1 cellular context compared by ENCODE assay signal in the genomic region with DNA sequence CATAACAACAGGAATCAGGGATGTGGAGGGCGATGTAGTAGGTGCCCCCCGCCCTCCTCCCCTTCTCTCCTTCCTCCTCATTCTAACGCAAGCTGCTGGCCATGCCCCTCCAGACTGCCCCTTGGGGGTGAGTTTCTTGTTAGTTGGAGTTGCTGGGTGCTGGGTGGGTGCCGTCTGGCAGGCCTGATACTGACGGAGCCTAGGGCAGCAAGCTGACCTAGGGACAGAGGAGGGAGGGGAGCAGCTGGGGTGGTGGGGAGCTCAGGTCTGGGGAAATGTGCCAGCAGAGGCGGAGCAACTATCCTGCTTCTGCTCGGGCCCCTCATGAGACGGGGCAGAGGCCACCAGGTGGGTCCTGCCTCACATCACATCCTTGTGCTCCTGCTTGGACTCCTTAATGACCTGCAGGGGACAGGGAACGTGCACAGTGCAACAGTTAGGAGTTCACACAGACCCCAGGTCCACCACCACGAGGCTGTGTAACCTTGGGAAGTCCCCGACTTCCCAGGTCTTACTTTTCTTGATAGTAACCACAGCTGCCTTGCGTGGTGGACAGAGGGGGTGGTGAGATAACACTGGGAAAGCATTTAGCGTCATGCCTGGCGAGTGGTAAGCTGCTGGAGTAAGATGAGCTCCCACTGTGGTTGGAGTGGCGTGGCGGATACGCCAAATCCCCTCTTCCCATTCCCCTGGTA.
TF ChIP-seq lines count a peak whose summit lies in the region.

No MANE protein-coding gene starts in this region.

TF ChIP-seq in K562, 482 proteins besides CTCF, POLR2A, EP300 and RAD21 (continued from another document and continues in another):
- TF ChIP-seq, protein P1, sequence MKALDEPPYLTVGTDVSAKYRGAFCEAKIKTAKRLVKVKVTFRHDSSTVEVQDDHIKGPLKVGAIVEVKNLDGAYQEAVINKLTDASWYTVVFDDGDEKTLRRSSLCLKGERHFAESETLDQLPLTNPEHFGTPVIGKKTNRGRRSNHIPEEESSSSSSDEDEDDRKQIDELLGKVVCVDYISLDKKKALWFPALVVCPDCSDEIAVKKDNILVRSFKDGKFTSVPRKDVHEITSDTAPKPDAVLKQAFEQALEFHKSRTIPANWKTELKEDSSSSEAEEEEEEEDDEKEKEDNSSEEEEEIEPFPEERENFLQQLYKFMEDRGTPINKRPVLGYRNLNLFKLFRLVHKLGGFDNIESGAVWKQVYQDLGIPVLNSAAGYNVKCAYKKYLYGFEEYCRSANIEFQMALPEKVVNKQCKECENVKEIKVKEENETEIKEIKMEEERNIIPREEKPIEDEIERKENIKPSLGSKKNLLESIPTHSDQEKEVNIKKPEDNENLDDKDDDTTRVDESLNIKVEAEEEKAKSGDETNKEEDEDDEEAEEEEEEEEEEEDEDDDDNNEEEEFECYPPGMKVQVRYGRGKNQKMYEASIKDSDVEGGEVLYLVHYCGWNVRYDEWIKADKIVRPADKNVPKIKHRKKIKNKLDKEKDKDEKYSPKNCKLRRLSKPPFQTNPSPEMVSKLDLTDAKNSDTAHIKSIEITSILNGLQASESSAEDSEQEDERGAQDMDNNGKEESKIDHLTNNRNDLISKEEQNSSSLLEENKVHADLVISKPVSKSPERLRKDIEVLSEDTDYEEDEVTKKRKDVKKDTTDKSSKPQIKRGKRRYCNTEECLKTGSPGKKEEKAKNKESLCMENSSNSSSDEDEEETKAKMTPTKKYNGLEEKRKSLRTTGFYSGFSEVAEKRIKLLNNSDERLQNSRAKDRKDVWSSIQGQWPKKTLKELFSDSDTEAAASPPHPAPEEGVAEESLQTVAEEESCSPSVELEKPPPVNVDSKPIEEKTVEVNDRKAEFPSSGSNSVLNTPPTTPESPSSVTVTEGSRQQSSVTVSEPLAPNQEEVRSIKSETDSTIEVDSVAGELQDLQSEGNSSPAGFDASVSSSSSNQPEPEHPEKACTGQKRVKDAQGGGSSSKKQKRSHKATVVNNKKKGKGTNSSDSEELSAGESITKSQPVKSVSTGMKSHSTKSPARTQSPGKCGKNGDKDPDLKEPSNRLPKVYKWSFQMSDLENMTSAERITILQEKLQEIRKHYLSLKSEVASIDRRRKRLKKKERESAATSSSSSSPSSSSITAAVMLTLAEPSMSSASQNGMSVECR (CRISPR knock-in tag; IDR thresholded peaks at IDR 0.05) = 0 out of 2 replicates have a peak, but pooled peaks have one; percentile 20
- TF ChIP-seq, protein P2, sequence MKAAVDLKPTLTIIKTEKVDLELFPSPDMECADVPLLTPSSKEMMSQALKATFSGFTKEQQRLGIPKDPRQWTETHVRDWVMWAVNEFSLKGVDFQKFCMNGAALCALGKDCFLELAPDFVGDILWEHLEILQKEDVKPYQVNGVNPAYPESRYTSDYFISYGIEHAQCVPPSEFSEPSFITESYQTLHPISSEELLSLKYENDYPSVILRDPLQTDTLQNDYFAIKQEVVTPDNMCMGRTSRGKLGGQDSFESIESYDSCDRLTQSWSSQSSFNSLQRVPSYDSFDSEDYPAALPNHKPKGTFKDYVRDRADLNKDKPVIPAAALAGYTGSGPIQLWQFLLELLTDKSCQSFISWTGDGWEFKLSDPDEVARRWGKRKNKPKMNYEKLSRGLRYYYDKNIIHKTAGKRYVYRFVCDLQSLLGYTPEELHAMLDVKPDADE (conservative IDR thresholded peaks at IDR 0.05; ENCODE audit: control insufficient read depth, low read depth, low read length) = 0 out of 2 replicates have a peak, but pooled peaks have one; percentile 33
- TF ChIP-seq POLR2AphosphoS5 (IDR thresholded peaks at IDR 0.05; ENCODE audit: control insufficient read depth, insufficient read depth, low read depth, low read length) (0 out of 2 replicates have a peak, but pooled peaks have one; percentile 44), NFIC (IDR thresholded peaks at IDR 0.05) (peak; percentile 35; the same call in 1 of the 2 replicates), PHF8 (IDR thresholded peaks at IDR 0.05; ENCODE audit: borderline replicate concordance, low read length) (peak; percentile 25; the same call in 1 of the 2 replicates), COPS2 (conservative IDR thresholded peaks at IDR 0.05) (no peak), TAL1 (IDR thresholded peaks at IDR 0.05) (peak; percentile 68), MEF2A (IDR thresholded peaks at IDR 0.05; ENCODE audit: control insufficient read depth, low read depth, low read length) (no peak), YBX1 (IDR thresholded peaks at IDR 0.05) (no peak), ZNF583 (CRISPR knock-in tag; IDR thresholded peaks at IDR 0.05) (no peak; the same call in 1 of the 2 replicates), MBD2 (IDR thresholded peaks at IDR 0.05; ENCODE audit: borderline replicate concordance, low read depth) (0 out of 2 replicates have a peak, but pooled peaks have one; percentile 49), CTBP1 (IDR thresholded peaks at IDR 0.05; ENCODE audit: borderline replicate concordance) (peak; percentile 62), SREBF2 (CRISPR knock-in tag; IDR thresholded peaks at IDR 0.05) (no peak), NCOR1 (IDR thresholded peaks at IDR 0.05) (peak; percentile 68; the same call in 1 of the 2 replicates), CBFA2T3 (IDR thresholded peaks at IDR 0.05) (peak; percentile 88), DMBX1 (CRISPR knock-in tag; IDR thresholded peaks at IDR 0.05; ENCODE audit: borderline replicate concordance) (peak; percentile 57; the same call in 1 of the 2 replicates), SMARCA4 (IDR thresholded peaks at IDR 0.05) (peak; percentile 66), MYC (IDR thresholded peaks at IDR 0.05; ENCODE audit: low read depth, low read length) (peak; percentile 43; the same call in 1 of the 2 replicates), MYC (CRISPR knock-in tag; IDR thresholded peaks at IDR 0.05; ENCODE audit: borderline replicate concordance, low read depth) (no peak), SETDB1 (IDR thresholded peaks at IDR 0.05; ENCODE audit: low read length) (no peak), GABPB1 (CRISPR knock-in tag; IDR thresholded peaks at IDR 0.05) (no peak), HNRNPLL (IDR thresholded peaks at IDR 0.05; ENCODE audit: low read depth, low read length, poor library complexity, severe bottlenecking) (peak; percentile 85), GTF2F1 (IDR thresholded peaks at IDR 0.05; ENCODE audit: low read depth, low read length) (no peak), XRCC5 (IDR thresholded peaks at IDR 0.05; ENCODE audit: low read depth, low read length) (no peak), SMAD4 (CRISPR knock-in tag; conservative IDR thresholded peaks at IDR 0.05) (peak; percentile 61; the same call in 1 of the 2 replicates), SMARCB1 (IDR thresholded peaks at IDR 0.05; ENCODE audit: insufficient read length, low read depth) (no peak)
- TF ChIP-seq, protein P3, sequence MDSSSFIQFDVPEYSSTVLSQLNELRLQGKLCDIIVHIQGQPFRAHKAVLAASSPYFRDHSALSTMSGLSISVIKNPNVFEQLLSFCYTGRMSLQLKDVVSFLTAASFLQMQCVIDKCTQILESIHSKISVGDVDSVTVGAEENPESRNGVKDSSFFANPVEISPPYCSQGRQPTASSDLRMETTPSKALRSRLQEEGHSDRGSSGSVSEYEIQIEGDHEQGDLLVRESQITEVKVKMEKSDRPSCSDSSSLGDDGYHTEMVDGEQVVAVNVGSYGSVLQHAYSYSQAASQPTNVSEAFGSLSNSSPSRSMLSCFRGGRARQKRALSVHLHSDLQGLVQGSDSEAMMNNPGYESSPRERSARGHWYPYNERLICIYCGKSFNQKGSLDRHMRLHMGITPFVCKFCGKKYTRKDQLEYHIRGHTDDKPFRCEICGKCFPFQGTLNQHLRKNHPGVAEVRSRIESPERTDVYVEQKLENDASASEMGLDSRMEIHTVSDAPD (CRISPR knock-in tag; IDR thresholded peaks at IDR 0.05) = 0 out of 2 replicates have a peak, but pooled peaks have one; percentile 32
- TF ChIP-seq, protein P4, sequence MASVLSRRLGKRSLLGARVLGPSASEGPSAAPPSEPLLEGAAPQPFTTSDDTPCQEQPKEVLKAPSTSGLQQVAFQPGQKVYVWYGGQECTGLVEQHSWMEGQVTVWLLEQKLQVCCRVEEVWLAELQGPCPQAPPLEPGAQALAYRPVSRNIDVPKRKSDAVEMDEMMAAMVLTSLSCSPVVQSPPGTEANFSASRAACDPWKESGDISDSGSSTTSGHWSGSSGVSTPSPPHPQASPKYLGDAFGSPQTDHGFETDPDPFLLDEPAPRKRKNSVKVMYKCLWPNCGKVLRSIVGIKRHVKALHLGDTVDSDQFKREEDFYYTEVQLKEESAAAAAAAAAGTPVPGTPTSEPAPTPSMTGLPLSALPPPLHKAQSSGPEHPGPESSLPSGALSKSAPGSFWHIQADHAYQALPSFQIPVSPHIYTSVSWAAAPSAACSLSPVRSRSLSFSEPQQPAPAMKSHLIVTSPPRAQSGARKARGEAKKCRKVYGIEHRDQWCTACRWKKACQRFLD (CRISPR knock-in tag; IDR thresholded peaks at IDR 0.05) = peak; percentile 91
- TF ChIP-seq, protein P5, sequence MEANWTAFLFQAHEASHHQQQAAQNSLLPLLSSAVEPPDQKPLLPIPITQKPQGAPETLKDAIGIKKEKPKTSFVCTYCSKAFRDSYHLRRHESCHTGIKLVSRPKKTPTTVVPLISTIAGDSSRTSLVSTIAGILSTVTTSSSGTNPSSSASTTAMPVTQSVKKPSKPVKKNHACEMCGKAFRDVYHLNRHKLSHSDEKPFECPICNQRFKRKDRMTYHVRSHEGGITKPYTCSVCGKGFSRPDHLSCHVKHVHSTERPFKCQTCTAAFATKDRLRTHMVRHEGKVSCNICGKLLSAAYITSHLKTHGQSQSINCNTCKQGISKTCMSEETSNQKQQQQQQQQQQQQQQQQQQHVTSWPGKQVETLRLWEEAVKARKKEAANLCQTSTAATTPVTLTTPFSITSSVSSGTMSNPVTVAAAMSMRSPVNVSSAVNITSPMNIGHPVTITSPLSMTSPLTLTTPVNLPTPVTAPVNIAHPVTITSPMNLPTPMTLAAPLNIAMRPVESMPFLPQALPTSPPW (CRISPR knock-in tag; IDR thresholded peaks at IDR 0.05) = peak; percentile 52; the same call in 1 of the 2 replicates
- TF ChIP-seq, protein P6, sequence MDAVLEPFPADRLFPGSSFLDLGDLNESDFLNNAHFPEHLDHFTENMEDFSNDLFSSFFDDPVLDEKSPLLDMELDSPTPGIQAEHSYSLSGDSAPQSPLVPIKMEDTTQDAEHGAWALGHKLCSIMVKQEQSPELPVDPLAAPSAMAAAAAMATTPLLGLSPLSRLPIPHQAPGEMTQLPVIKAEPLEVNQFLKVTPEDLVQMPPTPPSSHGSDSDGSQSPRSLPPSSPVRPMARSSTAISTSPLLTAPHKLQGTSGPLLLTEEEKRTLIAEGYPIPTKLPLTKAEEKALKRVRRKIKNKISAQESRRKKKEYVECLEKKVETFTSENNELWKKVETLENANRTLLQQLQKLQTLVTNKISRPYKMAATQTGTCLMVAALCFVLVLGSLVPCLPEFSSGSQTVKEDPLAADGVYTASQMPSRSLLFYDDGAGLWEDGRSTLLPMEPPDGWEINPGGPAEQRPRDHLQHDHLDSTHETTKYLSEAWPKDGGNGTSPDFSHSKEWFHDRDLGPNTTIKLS (IDR thresholded peaks at IDR 0.05; ENCODE audit: borderline replicate concordance, low read depth) = no peak
- TF ChIP-seq, protein P7, sequence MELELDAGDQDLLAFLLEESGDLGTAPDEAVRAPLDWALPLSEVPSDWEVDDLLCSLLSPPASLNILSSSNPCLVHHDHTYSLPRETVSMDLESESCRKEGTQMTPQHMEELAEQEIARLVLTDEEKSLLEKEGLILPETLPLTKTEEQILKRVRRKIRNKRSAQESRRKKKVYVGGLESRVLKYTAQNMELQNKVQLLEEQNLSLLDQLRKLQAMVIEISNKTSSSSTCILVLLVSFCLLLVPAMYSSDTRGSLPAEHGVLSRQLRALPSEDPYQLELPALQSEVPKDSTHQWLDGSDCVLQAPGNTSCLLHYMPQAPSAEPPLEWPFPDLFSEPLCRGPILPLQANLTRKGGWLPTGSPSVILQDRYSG (tag; conservative IDR thresholded peaks at IDR 0.05; ENCODE audit: low read depth) = no peak
- TF ChIP-seq, protein P8, sequence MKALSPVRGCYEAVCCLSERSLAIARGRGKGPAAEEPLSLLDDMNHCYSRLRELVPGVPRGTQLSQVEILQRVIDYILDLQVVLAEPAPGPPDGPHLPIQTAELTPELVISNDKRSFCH (CRISPR knock-in tag; IDR thresholded peaks at IDR 0.05) = no peak
- TF ChIP-seq, protein P8 (tag; IDR thresholded peaks at IDR 0.05) = peak; percentile 18; the same call in 1 of the 2 replicates
- TF ChIP-seq, protein P9, sequence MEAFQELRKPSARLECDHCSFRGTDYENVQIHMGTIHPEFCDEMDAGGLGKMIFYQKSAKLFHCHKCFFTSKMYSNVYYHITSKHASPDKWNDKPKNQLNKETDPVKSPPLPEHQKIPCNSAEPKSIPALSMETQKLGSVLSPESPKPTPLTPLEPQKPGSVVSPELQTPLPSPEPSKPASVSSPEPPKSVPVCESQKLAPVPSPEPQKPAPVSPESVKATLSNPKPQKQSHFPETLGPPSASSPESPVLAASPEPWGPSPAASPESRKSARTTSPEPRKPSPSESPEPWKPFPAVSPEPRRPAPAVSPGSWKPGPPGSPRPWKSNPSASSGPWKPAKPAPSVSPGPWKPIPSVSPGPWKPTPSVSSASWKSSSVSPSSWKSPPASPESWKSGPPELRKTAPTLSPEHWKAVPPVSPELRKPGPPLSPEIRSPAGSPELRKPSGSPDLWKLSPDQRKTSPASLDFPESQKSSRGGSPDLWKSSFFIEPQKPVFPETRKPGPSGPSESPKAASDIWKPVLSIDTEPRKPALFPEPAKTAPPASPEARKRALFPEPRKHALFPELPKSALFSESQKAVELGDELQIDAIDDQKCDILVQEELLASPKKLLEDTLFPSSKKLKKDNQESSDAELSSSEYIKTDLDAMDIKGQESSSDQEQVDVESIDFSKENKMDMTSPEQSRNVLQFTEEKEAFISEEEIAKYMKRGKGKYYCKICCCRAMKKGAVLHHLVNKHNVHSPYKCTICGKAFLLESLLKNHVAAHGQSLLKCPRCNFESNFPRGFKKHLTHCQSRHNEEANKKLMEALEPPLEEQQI (IDR thresholded peaks at IDR 0.05) = no peak
- TF ChIP-seq, protein P10, sequence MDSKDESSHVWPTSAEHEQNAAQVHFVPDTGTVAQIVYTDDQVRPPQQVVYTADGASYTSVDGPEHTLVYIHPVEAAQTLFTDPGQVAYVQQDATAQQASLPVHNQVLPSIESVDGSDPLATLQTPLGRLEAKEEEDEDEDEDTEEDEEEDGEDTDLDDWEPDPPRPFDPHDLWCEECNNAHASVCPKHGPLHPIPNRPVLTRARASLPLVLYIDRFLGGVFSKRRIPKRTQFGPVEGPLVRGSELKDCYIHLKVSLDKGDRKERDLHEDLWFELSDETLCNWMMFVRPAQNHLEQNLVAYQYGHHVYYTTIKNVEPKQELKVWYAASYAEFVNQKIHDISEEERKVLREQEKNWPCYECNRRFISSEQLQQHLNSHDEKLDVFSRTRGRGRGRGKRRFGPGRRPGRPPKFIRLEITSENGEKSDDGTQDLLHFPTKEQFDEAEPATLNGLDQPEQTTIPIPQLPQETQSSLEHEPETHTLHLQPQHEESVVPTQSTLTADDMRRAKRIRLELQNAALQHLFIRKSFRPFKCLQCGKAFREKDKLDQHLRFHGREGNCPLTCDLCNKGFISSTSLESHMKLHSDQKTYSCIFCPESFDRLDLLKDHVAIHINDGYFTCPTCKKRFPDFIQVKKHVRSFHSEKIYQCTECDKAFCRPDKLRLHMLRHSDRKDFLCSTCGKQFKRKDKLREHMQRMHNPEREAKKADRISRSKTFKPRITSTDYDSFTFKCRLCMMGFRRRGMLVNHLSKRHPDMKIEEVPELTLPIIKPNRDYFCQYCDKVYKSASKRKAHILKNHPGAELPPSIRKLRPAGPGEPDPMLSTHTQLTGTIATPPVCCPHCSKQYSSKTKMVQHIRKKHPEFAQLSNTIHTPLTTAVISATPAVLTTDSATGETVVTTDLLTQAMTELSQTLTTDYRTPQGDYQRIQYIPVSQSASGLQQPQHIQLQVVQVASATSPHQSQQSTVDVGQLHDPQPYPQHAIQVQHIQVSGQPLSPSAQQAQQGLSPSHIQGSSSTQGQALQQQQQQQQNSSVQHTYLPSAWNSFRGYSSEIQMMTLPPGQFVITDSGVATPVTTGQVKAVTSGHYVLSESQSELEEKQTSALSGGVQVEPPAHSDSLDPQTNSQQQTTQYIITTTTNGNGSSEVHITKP (IDR thresholded peaks at IDR 0.05; ENCODE audit: partially characterized antibody) = peak; percentile 41
